12 cellular contexts compared by ENCODE assay signal in genomic region chr1:217718873-217719272, GRCh38.
A peak's percentile ranks its signal among the peaks of the same experiment; 100 is the strongest.
DNase-seq lines count a peak whose midpoint lies in the region; ATAC-seq and TF ChIP-seq lines count a peak whose summit lies in the region.
"Had no signal": no experiment of that assay in that cellular context is flagged by ENCODE, and none has a peak within 500 bp of the region (broad histone marks: within the 10 kb centered on the region; RNA-seq: fewer than 3 reads in every experiment).

No MANE protein-coding gene starts in this region.

- DNase-seq in SKM-1 treated with dmso at 0.1 percent for 144 hours (lab: John Stamatoyannopoulos, UW; ENCODE audit: unreplicated experiment), result peak; percentile 29
- no peak for DNase-seq in SKM-1 (lab: John Stamatoyannopoulos, UW; ENCODE audit: unreplicated experiment)
- peak; percentile 78 for DNase-seq in M059J (ENCODE audit: low read depth)
- no peak for DNase-seq in choroid plexus epithelial cell (ENCODE audit: low read depth)
- no peak for DNase-seq in NCI-H2227 treated with DMSO at 0.1 percent for 48 hours (lab: John Stamatoyannopoulos, UW)
- no peak for DNase-seq in midbrain (lab: John Stamatoyannopoulos, UW)
- DNase-seq: activated CD8-positive, alpha-beta memory T cell treated with anti-CD3 and anti-CD28 coated beads, Interleukin-2, amount 50 U/mL, for 48 hours; NCI-H510A treated with DMSO at 0.1 percent for 48 hours; T-helper 2 cell had no signal

- TF ChIP-seq CTCF in choroid plexus epithelial cell (conservative IDR thresholded peaks at IDR 0.05; ENCODE audit: low read depth, low read length), result peak; percentile 24

- H3K4me3 ChIP-seq in choroid plexus epithelial cell (ENCODE audit: low read depth, low read length), result no peak overlapping the region
- H3K4me3 ChIP-seq: K562 had no signal

- ATAC-seq in GM18498 (IDR thresholded peaks at IDR 0.05; ENCODE audit: unreplicated experiment), result no peak
- no peak for ATAC-seq in HG03108 (IDR thresholded peaks at IDR 0.05; ENCODE audit: unreplicated experiment)
- ATAC-seq: K562 had no signal

Comparison
In these comparisons a context has a peak if more than half of its experiments do, and no peak if none do; other contexts are left out.
1. DNase-seq: peak in SKM-1 treated with dmso at 0.1 percent for 144 hours (single experiment) and M059J (single experiment); none in SKM-1 (single experiment), choroid plexus epithelial cell (single experiment), NCI-H2227 treated with DMSO at 0.1 percent for 48 hours (single experiment) and midbrain (single experiment).